9 cellular contexts compared by ENCODE assay signal in genomic region chr5:173315495-173316352, GRCh38. TPM values are rescaled to one million over a fixed set of nuclear protein-coding genes. Genes with fewer than 3 reads are reported as not detected.
A peak's percentile ranks its signal among the peaks of the same experiment; 100 is the strongest.
DNase-seq lines count a peak whose midpoint lies in the region; ATAC-seq and TF ChIP-seq lines count a peak whose summit lies in the region.
"Had no signal": no experiment of that assay in that cellular context is flagged by ENCODE, and none has a peak within 500 bp of the region (broad histone marks: within the 10 kb centered on the region; RNA-seq: fewer than 3 reads in every experiment).

No MANE protein-coding gene starts in this region.

- H3K27ac Mint-ChIP-seq in WTC11, result peak overlapping the region; percentile 91

- CTCF ChIA-PET in WTC11 (lab: Charles Lee), result interaction anchor here (0.6 to 6.5 kb wide), 6 partner anchors 12 to 305 kb away, joined by 3 to 37 read pairs (median 4); no protein-coding TSS in a partner anchor

- peaks cover 16% of the 10 kb centered on the region for H3K27me3 Mint-ChIP-seq in WTC11 (ENCODE audit: low read depth)

- H3K4me1 Mint-ChIP-seq in WTC11, result peaks cover 42% of the 10 kb centered on the region

- H3K9me3 Mint-ChIP-seq in WTC11, result no peaks in the 10 kb centered on the region

- POLR2A ChIA-PET in WTC11 (lab: Charles Lee), result interaction anchor here (0.6 to 5.5 kb wide), 8 partner anchors 9 to 551 kb away, joined by 3 to 79 read pairs (median 6); partner anchors contain the start of genes NKX2-5 and STC2

- H3K36me3 ChIP-seq in kidney epithelial cell (ENCODE audit: control insufficient read depth, insufficient read depth, low read length) (no peaks in the 10 kb centered on the region), tibial artery (no peaks in the 10 kb centered on the region)
- H3K36me3 ChIP-seq: tibial nerve had no signal

- peaks cover 0 to 28% (median 18%) of the 10 kb centered on the region in 4 donors for H3K4me1 ChIP-seq in tibial artery

- DNase-seq in NCI-H2107 (lab: John Stamatoyannopoulos, UW), result peak; percentile 12
- DNase-seq in NCI-H2107 treated with DMSO at 0.1 percent for 48 hours (lab: John Stamatoyannopoulos, UW; ENCODE audit: unreplicated experiment), result no peak
- no peak for DNase-seq in WTC11 (ENCODE audit: low spot score)
- DNase-seq in kidney epithelial cell (ENCODE audit: low read depth), result peak; percentile 78
- DNase-seq in tibial artery, result peak; percentile 58 to 85
- no peak for DNase-seq in SKM-1 (lab: John Stamatoyannopoulos, UW; ENCODE audit: unreplicated experiment)
- no peak for DNase-seq in activated effector memory CD4-positive, alpha-beta T cell treated with anti-CD3 and anti-CD28 coated beads, Interleukin-2, amount 50 U/mL, for 16 hours

- H3K27me3 ChIP-seq in kidney epithelial cell (ENCODE audit: control insufficient read depth, insufficient read depth, low read length) (no peaks in the 10 kb centered on the region), tibial artery (peaks cover 0 to 7% of the 10 kb centered on the region in 2 donors)

- no peaks in the 10 kb centered on the region for H3K9me3 ChIP-seq in tibial artery
- H3K9me3 ChIP-seq: tibial nerve had no signal

- ATAC-seq in WTC11 (peak; percentile 50), GM21515 (IDR thresholded peaks at IDR 0.05; ENCODE audit: unreplicated experiment) (no peak)

- no peak overlapping the region for H3K4me3 Mint-ChIP-seq in WTC11

- no peak overlapping the region for H3K4me3 ChIP-seq in kidney epithelial cell (ENCODE audit: low read depth, low read length)
- peak overlapping the region; percentile 2 to 23 for H3K4me3 ChIP-seq in tibial artery

- TF ChIP-seq CTCF in WTC11 (IDR thresholded peaks at IDR 0.05) (no peak), kidney epithelial cell (IDR thresholded peaks at IDR 0.05; ENCODE audit: insufficient read depth, low read length, poor library complexity, severe bottlenecking) (no peak), tibial artery (IDR thresholded peaks at IDR 0.05) (no peak)

- intact Hi-C loops in tibial artery (cut with DNase I; ENCODE audit: low total_unique reads), result no loop called here

- H3K27ac ChIP-seq in tibial artery, result peak overlapping the region; percentile 24 to 46

- H3K36me3 Mint-ChIP-seq in WTC11, result peaks cover 40% of the 10 kb centered on the region

TF ChIP-seq in WTC11, 78 proteins besides CTCF, POLR2A, EP300 and RAD21 (continues in another document):
- TF ChIP-seq, protein P1, sequence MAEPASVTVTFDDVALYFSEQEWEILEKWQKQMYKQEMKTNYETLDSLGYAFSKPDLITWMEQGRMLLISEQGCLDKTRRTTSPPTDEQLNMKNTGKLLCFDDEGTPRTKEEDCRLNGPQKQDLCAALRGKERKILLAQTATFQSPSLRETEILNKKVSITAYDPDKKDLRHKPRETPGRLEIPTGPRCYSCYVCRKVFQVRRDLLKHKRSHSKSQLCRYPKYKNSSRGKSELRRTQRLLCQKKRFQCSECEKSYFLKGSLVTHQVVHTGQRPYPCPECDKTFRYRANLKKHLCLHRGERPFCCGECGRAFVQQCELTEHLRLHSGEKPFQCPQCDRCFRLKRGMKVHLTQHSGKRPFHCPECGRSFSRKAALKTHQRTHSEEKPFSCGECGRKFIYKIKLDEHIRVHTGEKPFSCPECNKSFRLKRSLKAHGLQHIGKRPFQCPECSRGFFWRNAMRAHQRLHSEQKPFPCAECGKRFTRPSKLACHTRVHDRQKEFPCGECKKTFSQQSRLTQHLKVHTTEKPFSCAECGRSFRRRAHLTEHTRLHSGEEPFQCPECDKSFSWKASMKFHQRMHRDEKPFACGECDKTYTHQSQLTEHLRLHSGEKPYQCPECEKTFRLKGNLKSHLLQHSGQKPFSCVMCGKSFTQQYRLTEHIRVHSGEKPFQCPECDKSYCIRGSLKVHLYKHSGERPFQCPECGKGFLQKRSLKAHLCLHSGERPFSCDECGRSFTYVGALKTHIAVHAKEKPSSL (CRISPR knock-in tag; conservative IDR thresholded peaks at IDR 0.05), result no peak
- TF ChIP-seq ZNF416 (CRISPR knock-in tag; IDR thresholded peaks at IDR 0.05), result peak; percentile 24; the same call in 1 of the 2 replicates
- no peak for TF ChIP-seq ETV6 (CRISPR knock-in tag; IDR thresholded peaks at IDR 0.05)
- TF ChIP-seq MXD4 (CRISPR knock-in tag; IDR thresholded peaks at IDR 0.05; ENCODE audit: borderline replicate concordance), result no peak
- no peak for TF ChIP-seq ZNF423 (CRISPR knock-in tag; IDR thresholded peaks at IDR 0.05)
- TF ChIP-seq CBFB (CRISPR knock-in tag; IDR thresholded peaks at IDR 0.05; ENCODE audit: low read depth), result no peak
- peak; percentile 61 for TF ChIP-seq PRDM15 (CRISPR knock-in tag; IDR thresholded peaks at IDR 0.05)
- TF ChIP-seq, protein P2, sequence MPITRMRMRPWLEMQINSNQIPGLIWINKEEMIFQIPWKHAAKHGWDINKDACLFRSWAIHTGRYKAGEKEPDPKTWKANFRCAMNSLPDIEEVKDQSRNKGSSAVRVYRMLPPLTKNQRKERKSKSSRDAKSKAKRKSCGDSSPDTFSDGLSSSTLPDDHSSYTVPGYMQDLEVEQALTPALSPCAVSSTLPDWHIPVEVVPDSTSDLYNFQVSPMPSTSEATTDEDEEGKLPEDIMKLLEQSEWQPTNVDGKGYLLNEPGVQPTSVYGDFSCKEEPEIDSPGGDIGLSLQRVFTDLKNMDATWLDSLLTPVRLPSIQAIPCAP (CRISPR knock-in tag; IDR thresholded peaks at IDR 0.05), result no peak
- TF ChIP-seq KAT7 (CRISPR knock-in tag; IDR thresholded peaks at IDR 0.05; ENCODE audit: borderline replicate concordance), result no peak
- 0 out of 2 replicates have a peak, but pooled peaks have one; percentile 54 for TF ChIP-seq E2F1 (CRISPR knock-in tag; IDR thresholded peaks at IDR 0.05)
- TF ChIP-seq ZNF232 (CRISPR knock-in tag; IDR thresholded peaks at IDR 0.05), result no peak
- TF ChIP-seq FOXJ3 (CRISPR knock-in tag; IDR thresholded peaks at IDR 0.05; ENCODE audit: borderline replicate concordance), result no peak
- no peak for TF ChIP-seq TEAD4 (CRISPR knock-in tag; IDR thresholded peaks at IDR 0.05)
- TF ChIP-seq, protein P3, sequence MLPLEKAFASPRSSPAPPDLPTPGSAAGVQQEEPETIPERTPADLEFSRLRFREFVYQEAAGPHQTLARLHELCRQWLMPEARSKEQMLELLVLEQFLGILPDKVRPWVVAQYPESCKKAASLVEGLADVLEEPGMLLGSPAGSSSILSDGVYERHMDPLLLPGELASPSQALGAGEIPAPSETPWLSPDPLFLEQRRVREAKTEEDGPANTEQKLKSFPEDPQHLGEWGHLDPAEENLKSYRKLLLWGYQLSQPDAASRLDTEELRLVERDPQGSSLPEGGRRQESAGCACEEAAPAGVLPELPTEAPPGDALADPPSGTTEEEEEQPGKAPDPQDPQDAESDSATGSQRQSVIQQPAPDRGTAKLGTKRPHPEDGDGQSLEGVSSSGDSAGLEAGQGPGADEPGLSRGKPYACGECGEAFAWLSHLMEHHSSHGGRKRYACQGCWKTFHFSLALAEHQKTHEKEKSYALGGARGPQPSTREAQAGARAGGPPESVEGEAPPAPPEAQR (CRISPR knock-in tag; IDR thresholded peaks at IDR 0.05), result no peak
- TF ChIP-seq CREM (CRISPR knock-in tag; IDR thresholded peaks at IDR 0.05), result no peak
- peak; percentile 38; the same call in 1 of the 2 replicates for TF ChIP-seq FOXP1 (CRISPR knock-in tag; IDR thresholded peaks at IDR 0.05; ENCODE audit: borderline replicate concordance)
- TF ChIP-seq SOX15 (CRISPR knock-in tag; IDR thresholded peaks at IDR 0.05), result no peak
- TF ChIP-seq RORB (CRISPR knock-in tag; IDR thresholded peaks at IDR 0.05), result no peak
- TF ChIP-seq ZMAT4 (CRISPR knock-in tag; IDR thresholded peaks at IDR 0.05), result peak; percentile 82
- no peak for TF ChIP-seq NFYB (CRISPR knock-in tag; conservative IDR thresholded peaks at IDR 0.05; ENCODE audit: low read depth)

RNA-seq across cellular contexts. Expression of gene STC2, which starts 12.5 kb away (rescaled TPM):
- total RNA-seq in WTC11 (2021), result 38.5 to 57.0 TPM (median 38.5 TPM) in 3 replicates
- total RNA-seq in kidney epithelial cell, result 136 and 219 TPM in 2 replicates

Comparison
In these comparisons a context has a peak if more than half of its experiments do, and no peak if none do; other contexts are left out.
1. DNase-seq: peak in NCI-H2107 (single experiment), kidney epithelial cell (single experiment) and tibial artery (2 of 2); none in NCI-H2107 treated with DMSO at 0.1 percent for 48 hours (single experiment), WTC11 (single experiment), SKM-1 (single experiment) and activated effector memory CD4-positive, alpha-beta T cell treated with anti-CD3 and anti-CD28 coated beads, Interleukin-2, amount 50 U/mL, for 16 hours (single experiment).